ENCODE assay signal across 10 cellular contexts in the genomic region with DNA sequence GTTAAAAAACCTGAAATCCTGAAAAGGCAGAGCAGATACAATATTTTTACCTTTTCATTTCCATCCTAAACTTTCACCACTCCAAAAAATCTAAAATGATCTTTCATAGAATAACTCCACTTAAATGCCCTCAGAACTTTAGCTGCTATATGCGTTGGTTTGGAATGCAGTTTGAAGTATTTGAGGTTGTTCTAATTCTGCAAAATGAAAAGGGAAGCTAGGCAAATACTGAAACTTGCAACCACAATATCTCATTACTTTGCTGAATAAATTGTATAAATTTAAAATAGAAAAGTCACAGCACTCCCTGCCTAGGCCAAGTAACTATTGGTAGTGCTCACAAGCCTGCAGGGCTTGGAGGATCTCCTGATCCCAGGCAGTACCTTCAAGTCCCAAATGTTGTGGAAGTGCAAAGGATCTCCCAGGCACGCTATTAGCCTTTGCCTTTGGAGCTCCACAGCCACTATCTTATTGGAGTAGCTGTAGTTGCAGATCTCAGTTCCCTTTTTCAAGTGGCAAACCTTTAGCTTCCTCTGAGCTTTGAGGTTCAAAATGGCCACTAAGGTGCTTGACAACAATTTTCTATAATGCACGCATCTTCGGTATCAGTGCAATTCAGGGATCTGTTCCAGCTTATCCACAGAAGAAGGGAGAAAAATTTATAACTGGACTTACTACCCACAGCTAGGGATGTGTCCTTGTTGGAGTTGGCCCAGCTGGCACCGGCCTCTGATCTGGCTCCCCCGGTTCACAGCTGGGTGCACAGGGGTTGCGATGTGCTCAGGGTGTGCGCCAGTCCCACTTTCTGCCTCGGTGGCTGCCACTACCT. TPM values are rescaled to one million over a fixed set of nuclear protein-coding genes. Genes with fewer than 3 reads are reported as not detected.
DNase-seq lines count a peak whose midpoint lies in the region; ATAC-seq, FAIRE-seq and TF ChIP-seq lines count a peak whose summit lies in the region.
"Had no signal": no experiment of that assay in that cellular context is flagged by ENCODE, and none has a peak within 500 bp of the region (broad histone marks: within the 10 kb centered on the region; RNA-seq: fewer than 3 reads in every experiment).

No MANE protein-coding gene starts in this region.

- peaks cover 30 to 41% (median 39%) of the 10 kb centered on the region in 3 donors for H3K4me1 Mint-ChIP-seq in IgD-negative memory B cell
- H3K4me1 Mint-ChIP-seq in memory B cell: peaks cover 50% of the 10 kb centered on the region

- peak overlapping the region; percentile 41 to 92 (median 78) for H3K4me3 Mint-ChIP-seq in IgD-negative memory B cell
- peak overlapping the region; percentile 76 for H3K4me3 Mint-ChIP-seq in memory B cell

- TF ChIP-seq POLR2A in H54 (IDR thresholded peaks at IDR 0.05; ENCODE audit: low read depth, low read length): no peak

- DNase-seq in memory B cell (ENCODE audit: low spot score in 2 of 2) (peak; percentile 26 to 31), 8988T (no peak), H54 (ENCODE audit: insufficient read length, low spot score) (no peak)
- DNase-seq in stimulated activated CD4-positive, alpha-beta T cell treated with anti-CD3 and anti-CD28 coated beads, Interleukin-12 subunit alpha, Interleukin-12 subunit beta, amount 100 ng/mL, for 4 hours: no peak
- no peak for DNase-seq in stimulated activated naive CD4-positive, alpha-beta T cell treated with Interleukin-2 at 50 U/mL for 16 hours (lab: John Stamatoyannopoulos, UW)
- DNase-seq: NCI-H1092 treated with DMSO at 0.1 percent for 48 hours had no signal

- H3K9me3 Mint-ChIP-seq in IgD-negative memory B cell (no peaks in the 10 kb centered on the region), memory B cell (no peaks in the 10 kb centered on the region)

- ATAC-seq in GM18909 (IDR thresholded peaks at IDR 0.05; ENCODE audit: poor library complexity, unreplicated experiment) (peak; percentile 90), HG02759 (IDR thresholded peaks at IDR 0.05; ENCODE audit: unreplicated experiment) (peak; percentile 87), memory B cell (ENCODE audit: low read depth) (peak; percentile 91)

- peaks cover 2% of the 10 kb centered on the region for H3K36me3 Mint-ChIP-seq in IgD-negative memory B cell
- no peaks in the 10 kb centered on the region for H3K36me3 Mint-ChIP-seq in memory B cell

- FAIRE-seq in H54 (lab: Jason Lieb, UNC): no peak
- FAIRE-seq: G401.6 had no signal

- peak overlapping the region in 2 of 3 donors; percentile 56 to 74 for H3K27ac Mint-ChIP-seq in IgD-negative memory B cell
- H3K27ac Mint-ChIP-seq in memory B cell: peak overlapping the region; percentile 56

- no peaks in the 10 kb centered on the region for H3K27me3 Mint-ChIP-seq in IgD-negative memory B cell
- no peaks in the 10 kb centered on the region for H3K27me3 Mint-ChIP-seq in memory B cell

RNA-seq across cellular contexts. Expression of a gene that starts 43.4 kb away (rescaled TPM):
- not detected for polyA plus RNA-seq in IgD-negative memory B cell

Comparison
In these comparisons a context has a peak if more than half of its experiments do, and no peak if none do; other contexts are left out.
1. DNase-seq: peak in memory B cell (2 of 2); none in stimulated activated CD4-positive, alpha-beta T cell treated with anti-CD3 and anti-CD28 coated beads, Interleukin-12 subunit alpha, Interleukin-12 subunit beta, amount 100 ng/mL, for 4 hours (single experiment), 8988T (single experiment), H54 (single experiment) and stimulated activated naive CD4-positive, alpha-beta T cell treated with Interleukin-2 at 50 U/mL for 16 hours (single experiment).
2. Peak in every context shown above with its lines, with median percentiles within 50 percentile points of each other: ATAC-seq.